In genomic region chr22:38312261-38312800, GRCh38 we compare ENCODE assay signal across 11 cellular contexts. TPM values are rescaled to one million over a fixed set of nuclear protein-coding genes. Genes with fewer than 3 reads are reported as not detected.
DNase-seq lines count a peak whose midpoint lies in the region; ATAC-seq and TF ChIP-seq lines count a peak whose summit lies in the region.
"Had no signal": no experiment of that assay in that cellular context is flagged by ENCODE, and none has a peak within 500 bp of the region (broad histone marks: within the 10 kb centered on the region; RNA-seq: fewer than 3 reads in every experiment).

No MANE protein-coding gene starts in this region.

- peak overlapping the region; percentile 96 for H3K4ac ChIP-seq in IMR-90 (ENCODE audit: low read depth, low read length)

- H3K9me1 ChIP-seq in IMR-90 (ENCODE audit: insufficient read depth, low read length): peaks cover 40% of the 10 kb centered on the region

- in situ Hi-C loops in IMR-90 (cut with MboI; ENCODE audit: low sequenced_read_pairs): no loop called here

- peak overlapping the region; percentile 97; the same call in 2 of the 3 replicates for H2BK15ac ChIP-seq in IMR-90 (ENCODE audit: low read depth, low read length)

- peak overlapping the region; percentile 98 for H3K14ac ChIP-seq in IMR-90 (replicated peaks; ENCODE audit: low read depth, low read length)

- no peak for TF ChIP-seq CTCF in A673 (conservative IDR thresholded peaks at IDR 0.05; ENCODE audit: low read depth, low read length)
- no peak for TF ChIP-seq CTCF in IMR-90 (conservative IDR thresholded peaks at IDR 0.05; ENCODE audit: low read depth, low read length)

- no peak for TF ChIP-seq RAD21 in IMR-90 (IDR thresholded peaks at IDR 0.05; ENCODE audit: low read length)

- H4K20me1 ChIP-seq in IMR-90 (ENCODE audit: insufficient read depth, low read length): peaks cover 89% of the 10 kb centered on the region

- DNase-seq in A673 (ENCODE audit: low spot score): no peak
- DNase-seq in IMR-90: peak; percentile 42
- DNase-seq in central memory CD8-positive, alpha-beta T cell (ENCODE audit: low spot score in 2 of 2): no peak
- DNase-seq in naive thymus-derived CD8-positive, alpha-beta T cell: no peak
- no peak for DNase-seq in KG1 (lab: John Stamatoyannopoulos, UW)
- no peak for DNase-seq in NCI-H146 treated with DMSO at 0.1 percent for 48 hours (lab: John Stamatoyannopoulos, UW; ENCODE audit: unreplicated experiment)
- DNase-seq in activated effector memory CD4-positive, alpha-beta T cell treated with anti-CD3 and anti-CD28 coated beads, Interleukin-2, amount 50 U/mL, for 16 hours: no peak
- DNase-seq: Caco-2; effector CD4-positive, alpha-beta T cell; left colon had no signal

- peak overlapping the region; percentile 93 for H4K91ac ChIP-seq in IMR-90 (ENCODE audit: insufficient read depth, low read depth, low read length)

- peak overlapping the region; percentile 97 for H2AK9ac ChIP-seq in IMR-90 (replicated peaks; ENCODE audit: low read depth, low read length, poor library complexity)

- BruUV-seq in A673 (replicated peaks; lab: Mats Ljungman, UMichigan) (no TSS peak), IMR-90 (replicated peaks; lab: Mats Ljungman, UMichigan) (no TSS peak)

- H2BK5ac ChIP-seq in IMR-90 (ENCODE audit: low read depth, low read length, poor library complexity, severe bottlenecking): peak overlapping the region; percentile 98

- peaks cover 21% of the 10 kb centered on the region for H3K36me3 Mint-ChIP-seq in central memory CD8-positive, alpha-beta T cell (ENCODE audit: insufficient read depth)
- H3K36me3 Mint-ChIP-seq in naive thymus-derived CD8-positive, alpha-beta T cell: peaks cover 0 to 27% (median 0%) of the 10 kb centered on the region in 3 donors

- H3K36me3 ChIP-seq in A673 (ENCODE audit: insufficient read depth, low read length, poor library complexity, severe bottlenecking): peaks cover 48% of the 10 kb centered on the region
- H3K36me3 ChIP-seq in IMR-90 (ENCODE audit: control insufficient read depth, insufficient read depth, low read length): peaks cover 39% of the 10 kb centered on the region

- CTCF ChIA-PET in A673 (lab: Charles Lee) (no interaction called here), IMR-90 (lab: Yijun Ruan, JAX) (no interaction called here)

- peak overlapping the region; percentile 72 for H4K5ac ChIP-seq in IMR-90 (ENCODE audit: low read depth, low read length)

- no peaks in the 10 kb centered on the region for H3K9me3 Mint-ChIP-seq in central memory CD8-positive, alpha-beta T cell
- H3K9me3 Mint-ChIP-seq in naive thymus-derived CD8-positive, alpha-beta T cell: no peaks in the 10 kb centered on the region

- peak overlapping the region; percentile 94 for H2BK20ac ChIP-seq in IMR-90 (ENCODE audit: low read depth, low read length)

- no peak overlapping the region for H3K4me3 Mint-ChIP-seq in central memory CD8-positive, alpha-beta T cell
- H3K4me3 Mint-ChIP-seq in naive thymus-derived CD8-positive, alpha-beta T cell: peak overlapping the region in 1 of 10 donors; percentile 3

- peaks cover 81% of the 10 kb centered on the region for H3K4me1 Mint-ChIP-seq in central memory CD8-positive, alpha-beta T cell
- H3K4me1 Mint-ChIP-seq in naive thymus-derived CD8-positive, alpha-beta T cell: peaks cover 48 to 78% (median 72%) of the 10 kb centered on the region in 4 donors

- peak overlapping the region; percentile 77 for H3K4me2 ChIP-seq in IMR-90 (ENCODE audit: low read depth, low read length)

- H3K27ac Mint-ChIP-seq in central memory CD8-positive, alpha-beta T cell (ENCODE audit: low read depth): peak overlapping the region; percentile 32
- H3K27ac Mint-ChIP-seq in naive thymus-derived CD8-positive, alpha-beta T cell: peak overlapping the region in 9 of 10 donors; percentile 17 to 99 (median 79)

- dilution Hi-C loops in IMR-90 (cut with HindIII; ENCODE audit: low sequenced_read_pairs, unreplicated experiment): no loop called here

- H3K56ac ChIP-seq in IMR-90 (ENCODE audit: extremely low read depth, insufficient read depth, low read length): peak overlapping the region; percentile 91; the same call in 1 of the 2 replicates

- 87% methylated on average over 6 of the region's 7 CpGs; no CpG with 5 or more reads in 1 of the 2 experiments for WGBS in IMR-90 (ENCODE audit: extremely low coverage in 2 of 2, insufficient read length in 1 of 2), 2 experiments

- peaks cover 52% of the 10 kb centered on the region for H3K4me1 ChIP-seq in A673 (ENCODE audit: insufficient read depth, low read length, poor library complexity, severe bottlenecking)
- H3K4me1 ChIP-seq in IMR-90 (ENCODE audit: control insufficient read depth, insufficient read depth, low read length): peaks cover 49% of the 10 kb centered on the region

- H4K8ac ChIP-seq in IMR-90 (ENCODE audit: low read depth in 2 of 2, low read length in 2 of 2): peak overlapping the region; percentile 64 to 92

- intact Hi-C loops in A673 (cut with micrococcal nuclease; ENCODE audit: unreplicated experiment): no loop called here
- intact Hi-C loops in IMR-90 (cut with micrococcal nuclease): no loop called here

- H3K27ac ChIP-seq in A673 (ENCODE audit: low read depth, low read length, poor library complexity, severe bottlenecking) (peak overlapping the region; percentile 97), IMR-90 (ENCODE audit: insufficient read depth, low read length) (peak overlapping the region; percentile 94)

- H3K27me3 ChIP-seq in A673 (replicated peaks; ENCODE audit: insufficient read depth, low read depth, low read length, poor library complexity): no peaks in the 10 kb centered on the region
- H3K27me3 ChIP-seq in IMR-90 (ENCODE audit: control insufficient read depth, insufficient read depth, low read length): no peaks in the 10 kb centered on the region

- peaks cover 0 to 56% of the 10 kb centered on the region in 2 experiments; a peak in 2 of 4 replicates for H3K79me1 ChIP-seq in IMR-90 (ENCODE audit: low read depth in 1 of 2, low read length in 2 of 2)

- TF ChIP-seq POLR2A in IMR-90 (IDR thresholded peaks at IDR 0.05; ENCODE audit: low read depth, low read length): no peak

- H3K9me3 ChIP-seq in A673 (ENCODE audit: low read depth, low read length, poor library complexity, severe bottlenecking): no peaks in the 10 kb centered on the region
- no peaks in the 10 kb centered on the region for H3K9me3 ChIP-seq in IMR-90 (ENCODE audit: control insufficient read depth, insufficient read depth, low read length)
- H3K9me3 ChIP-seq: Caco-2 had no signal

- H3K4me3 ChIP-seq in A673 (ENCODE audit: low read depth, low read length, poor library complexity, severe bottlenecking) (no peak overlapping the region), IMR-90 (ENCODE audit: insufficient read depth, low read depth, low read length) (no peak overlapping the region)

- ATAC-seq in IMR-90 (ENCODE audit: low read depth) (no peak), GM21528 (IDR thresholded peaks at IDR 0.05; ENCODE audit: low FRiP score, unreplicated experiment) (no peak)
- ATAC-seq in central memory CD8-positive, alpha-beta T cell (replicated peaks; ENCODE audit: extremely low read depth, poor library complexity, severe bottlenecking): no peak
- ATAC-seq in naive thymus-derived CD8-positive, alpha-beta T cell: no peak
- ATAC-seq: left colon had no signal

- H3K27me3 Mint-ChIP-seq in central memory CD8-positive, alpha-beta T cell: no peaks in the 10 kb centered on the region
- H3K27me3 Mint-ChIP-seq in naive thymus-derived CD8-positive, alpha-beta T cell: no peaks in the 10 kb centered on the region

- peak overlapping the region; percentile 98 for H3K23ac ChIP-seq in IMR-90 (ENCODE audit: low read depth, low read length)

- H2AK5ac ChIP-seq in IMR-90 (ENCODE audit: low read depth, low read length): peak overlapping the region; percentile 99

- peak overlapping the region; percentile 86 for H3K18ac ChIP-seq in IMR-90 (ENCODE audit: low read depth, low read length)

- H2BK120ac ChIP-seq in IMR-90 (ENCODE audit: low read depth, low read length): peak overlapping the region; percentile 98

- H2AFZ ChIP-seq in IMR-90 (replicated peaks; ENCODE audit: low read length, poor library complexity): peak overlapping the region; percentile 23

- H3K9ac ChIP-seq in IMR-90 (ENCODE audit: low read depth, low read length): peak overlapping the region; percentile 74; the same call in 1 of the 2 replicates

- POLR2A ChIA-PET in A673 (lab: Charles Lee; ENCODE audit: low non-redundant PET) (no interaction called here), IMR-90 (lab: Charles Lee; ENCODE audit: unreplicated experiment) (no interaction called here)
- POLR2A ChIA-PET in naive thymus-derived CD8-positive, alpha-beta T cell (lab: Charles Lee): interaction anchor here (0.7 to 1.0 kb wide), 2 partner anchors 17 to 23 kb away, joined by 3 read pairs; no protein-coding TSS in a partner anchor

TF ChIP-seq in IMR-90, 13 proteins besides CTCF, POLR2A, EP300 and RAD21:
- no peak for TF ChIP-seq SMC3 (IDR thresholded peaks at IDR 0.05; ENCODE audit: low read depth, low read length)
- no peak for TF ChIP-seq CHD1 (IDR thresholded peaks at IDR 0.05; ENCODE audit: low read depth, low read length)
- TF ChIP-seq RFX5 (IDR thresholded peaks at IDR 0.05; ENCODE audit: low read depth, low read length): no peak
- TF ChIP-seq BHLHE40 (IDR thresholded peaks at IDR 0.05; ENCODE audit: low read depth, low read length): no peak
- TF ChIP-seq NFE2L2 (IDR thresholded peaks at IDR 0.05; ENCODE audit: low read depth, low read length): no peak
- no peak for TF ChIP-seq FOS (IDR thresholded peaks at IDR 0.05; ENCODE audit: low read depth, low read length)
TF ChIP-seq in IMR-90: peak in this region for 0.

RNA-seq across cellular contexts. Expression of gene CSNK1E, which starts 4.9 kb away (rescaled TPM):
- total RNA-seq in A673 (2021) (196 and 200 TPM in 2 replicates), IMR-90 (2012; rRNA removed) (114 and 116 TPM in 2 replicates)
- 270 and 276 TPM in 2 replicates for polyA plus RNA-seq in IMR-90 (2012; rRNA removed)
- polyA plus RNA-seq in IMR-90 (2012; cell fraction: cytosol; rRNA removed): 125 and 248 TPM in 2 replicates
- 504 and 679 TPM in 2 replicates for polyA plus RNA-seq in IMR-90 (2012; cell fraction: nucleus; rRNA removed; ENCODE audit: low replicate concordance)
- 100 to 1,000 TPM; 113 to 116 TPM for total RNA-seq in naive thymus-derived CD8-positive, alpha-beta T cell
- polyA plus RNA-seq in naive thymus-derived CD8-positive, alpha-beta T cell: 10 to 100 TPM in 2 of 3 donors, 1 to 10 TPM in 1; 9.1 to 16.1 (median 15.0) TPM

RNA-seq across cellular contexts. Expression of gene TMEM184B, which starts 39.5 kb away (rescaled TPM):
- total RNA-seq in A673 (2021) (45.6 and 50.9 TPM in 2 replicates), IMR-90 (2012; rRNA removed) (9.1 and 9.2 TPM in 2 replicates)
- 81.1 and 87.5 TPM in 2 replicates for polyA plus RNA-seq in IMR-90 (2012; rRNA removed)
- 40.0 and 98.4 TPM in 2 replicates for polyA plus RNA-seq in IMR-90 (2012; cell fraction: cytosol; rRNA removed)
- 132 and 272 TPM in 2 replicates for polyA plus RNA-seq in IMR-90 (2012; cell fraction: nucleus; rRNA removed; ENCODE audit: low replicate concordance)
- total RNA-seq in naive thymus-derived CD8-positive, alpha-beta T cell: 10 to 100 TPM; 25.5 to 26.8 TPM
- 10 to 100 TPM in 1 of 3 donors, 1 to 10 TPM in 2; 5.1 to 13.0 (median 5.4) TPM for polyA plus RNA-seq in naive thymus-derived CD8-positive, alpha-beta T cell
